ENCODE assay signal across 17 cellular contexts in the genomic region with DNA sequence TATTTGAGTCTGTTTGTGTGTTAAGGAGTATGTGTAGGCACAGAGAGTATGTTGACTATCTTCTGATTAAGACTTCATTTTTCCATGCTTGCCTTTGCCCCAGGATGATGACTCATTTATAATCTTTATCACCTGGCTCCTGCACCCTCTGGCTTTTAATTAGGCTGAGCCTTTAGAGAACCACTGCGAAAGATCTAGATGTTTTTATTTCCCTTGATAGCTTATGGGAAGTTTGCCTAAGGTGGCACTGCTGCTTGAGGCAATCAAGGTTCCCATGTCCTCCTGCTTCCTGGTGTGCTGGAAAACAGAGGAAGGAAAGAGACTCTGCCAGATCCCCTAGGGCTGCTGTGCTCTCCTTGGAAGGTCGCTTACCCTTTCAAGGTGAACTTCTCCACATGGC.
DNase-seq lines count a peak whose midpoint lies in the region; ATAC-seq and TF ChIP-seq lines count a peak whose summit lies in the region.
"Had no signal": no experiment of that assay in that cellular context is flagged by ENCODE, and none has a peak within 500 bp of the region (broad histone marks: within the 10 kb centered on the region; RNA-seq: fewer than 3 reads in every experiment).

No MANE protein-coding gene starts in this region.

- H3K79me1 ChIP-seq in trophoblast cell (ENCODE audit: low read length) = peaks cover 2% of the 10 kb centered on the region

- H3K18ac ChIP-seq in trophoblast cell (ENCODE audit: low read length) = no peak overlapping the region

- peak overlapping the region; percentile 35; the same call in 1 of the 2 replicates for H2AFZ ChIP-seq in PC-9
- no peak overlapping the region for H2AFZ ChIP-seq in trophoblast cell (ENCODE audit: insufficient read depth, low read length, poor library complexity)

- peak overlapping the region; percentile 45 for H3K27ac ChIP-seq in PC-9
- H3K27ac ChIP-seq in trophoblast cell (ENCODE audit: low read depth, low read length) = no peak overlapping the region
- H3K27ac ChIP-seq: sigmoid colon had no signal

- no peaks in the 10 kb centered on the region for H3K9me3 ChIP-seq in PC-9 (ENCODE audit: insufficient read depth, low read depth)
- H3K9me3 ChIP-seq in trophoblast cell (ENCODE audit: insufficient read depth, low read depth, low read length) = no peaks in the 10 kb centered on the region
- H3K9me3 ChIP-seq: sigmoid colon had no signal

- DNase-seq in DMS53 (lab: John Stamatoyannopoulos, UW) (peak; percentile 60), PC-9 (peak in 1 of 2 experiments; percentile 66), epithelial cell of esophagus (ENCODE audit: low read depth) (peak; percentile 72), trophoblast cell (peak; percentile 3 to 62), ACHN (no peak)
- no peak for DNase-seq in stimulated activated CD4-positive, alpha-beta T cell treated with anti-CD3 and anti-CD28 coated beads, Interleukin-12 subunit alpha, Interleukin-12 subunit beta, amount 100 ng/mL, for 4 hours
- DNase-seq: activated naive CD4-positive, alpha-beta T cell treated with anti-CD3 and anti-CD28 coated beads, Interleukin-2, amount 50 U/mL, for 16 hours; hippocampal formation; Kasumi-1; NCI-H1694 treated with DMSO at 0.1 percent for 48 hours; NCI-H524; sigmoid colon; T-cell had no signal

- H4K12ac ChIP-seq in trophoblast cell (ENCODE audit: low read depth, low read length) = no peak overlapping the region

- H3K23ac ChIP-seq in trophoblast cell (ENCODE audit: low read length) = no peak overlapping the region

- H3K4me1 ChIP-seq in PC-9 (replicated peaks; ENCODE audit: insufficient read depth) (peaks cover 30% of the 10 kb centered on the region), trophoblast cell (ENCODE audit: control insufficient read depth in 1 of 2, insufficient read depth in 2 of 2, low read length in 2 of 2) (peaks cover 2 to 6% of the 10 kb centered on the region in 2 experiments)

- H3K14ac ChIP-seq in trophoblast cell (ENCODE audit: low read length) = no peak overlapping the region

- intact Hi-C loops in PC-9 (cut with micrococcal nuclease; ENCODE audit: unreplicated experiment) = loop anchor here (10.0 kb wide), 1 partner anchor 213 kb away; no protein-coding TSS in a partner anchor

- no peak overlapping the region for H4K8ac ChIP-seq in trophoblast cell (ENCODE audit: low read depth, low read length)

- H3K4me2 ChIP-seq in PC-9 = peak overlapping the region; percentile 68
- H3K4me2 ChIP-seq in trophoblast cell (ENCODE audit: low read length) = no peak overlapping the region

- no CpG with 5 or more reads among the region's 2 CpGs for WGBS in trophoblast cell (ENCODE audit: extremely low coverage, insufficient coverage, insufficient read length)

- H3K9me2 ChIP-seq in PC-9 (ENCODE audit: insufficient read depth) = no peaks in the 10 kb centered on the region

- H3K4ac ChIP-seq in trophoblast cell (ENCODE audit: low read depth, low read length) = no peak overlapping the region

- CTCF ChIA-PET in PC-9 (lab: Charles Lee) = no interaction called here

- no peak for TF ChIP-seq CTCF in PC-9 (conservative IDR thresholded peaks at IDR 0.05)
- TF ChIP-seq CTCF in epithelial cell of esophagus (IDR thresholded peaks at IDR 0.05; ENCODE audit: insufficient read depth, low read depth, low read length, missing control alignments) = no peak

- BruUV-seq in PC-9 (replicated peaks; lab: Mats Ljungman, UMichigan) = no TSS peak

- H3K79me2 ChIP-seq in PC-9 (ENCODE audit: low read depth) (no peaks in the 10 kb centered on the region), trophoblast cell (ENCODE audit: control insufficient read depth, insufficient read depth, low read length, poor library complexity) (no peaks in the 10 kb centered on the region)

- no peak overlapping the region for H3K9ac ChIP-seq in trophoblast cell (ENCODE audit: low read length)

- H3K27me3 ChIP-seq in PC-9 (ENCODE audit: insufficient read depth, low read depth) = no peaks in the 10 kb centered on the region
- H3K27me3 ChIP-seq in trophoblast cell (ENCODE audit: insufficient read depth, low read length) = no peaks in the 10 kb centered on the region
- H3K27me3 ChIP-seq: sigmoid colon had no signal

- no peak overlapping the region for H2BK5ac ChIP-seq in trophoblast cell (ENCODE audit: low read depth, low read length, poor library complexity)

- H4K20me1 ChIP-seq in PC-9 (ENCODE audit: insufficient read depth) = no peaks in the 10 kb centered on the region

- POLR2A ChIA-PET in PC-9 (lab: Charles Lee; ENCODE audit: unreplicated experiment) = interaction anchor here (1.0 to 1.2 kb wide), 2 partner anchors 87 to 115 kb away, joined by 3 to 5 read pairs; a partner anchor contains a TSS

- H3K4me3 ChIP-seq in PC-9 (peak overlapping the region; percentile 29), epithelial cell of esophagus (ENCODE audit: low read length) (no peak overlapping the region), trophoblast cell (ENCODE audit: low read depth, low read length) (no peak overlapping the region)
- H3K4me3 ChIP-seq: sigmoid colon had no signal

- H3F3A ChIP-seq in PC-9 (ENCODE audit: insufficient read depth, low read depth) = peaks cover 11% of the 10 kb centered on the region; the same call in 1 of the 2 replicates

- H2BK12ac ChIP-seq in trophoblast cell (ENCODE audit: low read length) = no peak overlapping the region

- H3K36me3 ChIP-seq in PC-9 (ENCODE audit: low read depth) = no peaks in the 10 kb centered on the region
- H3K36me3 ChIP-seq in trophoblast cell (ENCODE audit: control insufficient read depth in 1 of 2, insufficient read depth in 2 of 2, low read length in 2 of 2) = no peaks in the 10 kb centered on the region
- H3K36me3 ChIP-seq: sigmoid colon had no signal

- in situ Hi-C loops in ACHN (cut with HindIII; ENCODE audit: low pct_ligation_motif_present, low pct_unique_long_range_greater_than_20kb, low sequenced_read_pairs) = no loop called here

- peak overlapping the region; percentile 83 for H2AK5ac ChIP-seq in trophoblast cell (ENCODE audit: low read length)

- H2BK120ac ChIP-seq in trophoblast cell (ENCODE audit: insufficient read depth, low read length, poor library complexity) = no peak overlapping the region

- ATAC-seq in GM21723 (IDR thresholded peaks at IDR 0.05; ENCODE audit: unreplicated experiment) (no peak), GM21619 (IDR thresholded peaks at IDR 0.05; ENCODE audit: unreplicated experiment) (no peak)
- ATAC-seq: activated CD4-positive, CD25-positive, alpha-beta regulatory T cell treated with anti-CD3 and anti-CD28 coated beads, Interleukin-2, amount 50 U/mL, for 24 hours; stimulated activated memory B cell treated with anti-CD40 and anti-IgM and Interleukin-4, amounts not matched to agents 10 μg/mL and 1 μg/mL and 100 μg/mL, for 72 hours; T-cell had no signal

- H4K91ac ChIP-seq in trophoblast cell (ENCODE audit: low read depth, low read length) = no peak overlapping the region

Comparison
In these comparisons a context has a peak if more than half of its experiments do, and no peak if none do; other contexts are left out.
1. DNase-seq: peak in DMS53 (single experiment), epithelial cell of esophagus (single experiment) and trophoblast cell (2 of 2); none in ACHN (single experiment) and stimulated activated CD4-positive, alpha-beta T cell treated with anti-CD3 and anti-CD28 coated beads, Interleukin-12 subunit alpha, Interleukin-12 subunit beta, amount 100 ng/mL, for 4 hours (single experiment).